10 cellular contexts compared by ENCODE assay signal in the genomic region with DNA sequence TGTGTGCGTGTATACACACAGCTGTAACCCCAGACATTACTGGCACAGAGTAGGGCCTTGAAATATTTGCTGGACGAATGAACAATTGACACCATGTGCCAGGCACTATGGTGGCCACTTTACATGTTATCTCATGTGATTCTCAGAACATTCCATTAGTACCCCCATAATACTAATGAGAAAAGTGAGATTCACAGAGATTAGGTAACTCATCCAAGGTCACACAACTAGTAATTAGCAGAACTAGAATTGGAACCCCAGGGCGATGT. TPM values are rescaled to one million over a fixed set of nuclear protein-coding genes. Genes with fewer than 3 reads are reported as not detected.
A peak's percentile ranks its signal among the peaks of the same experiment; 100 is the strongest.
DNase-seq lines count a peak whose midpoint lies in the region; ATAC-seq and TF ChIP-seq lines count a peak whose summit lies in the region.
"Had no signal": no experiment of that assay in that cellular context is flagged by ENCODE, and none has a peak within 500 bp of the region (broad histone marks: within the 10 kb centered on the region; RNA-seq: fewer than 3 reads in every experiment).

No MANE protein-coding gene starts in this region.

- H3K27me3 ChIP-seq in AG04450 (ENCODE audit: control insufficient read depth, insufficient read depth, low read length) = no peaks in the 10 kb centered on the region
- no peaks in the 10 kb centered on the region for H3K27me3 ChIP-seq in DND-41 (ENCODE audit: insufficient read depth, low read length, poor library complexity)
- no peaks in the 10 kb centered on the region for H3K27me3 ChIP-seq in mammary epithelial cell (ENCODE audit: insufficient read depth, low read length)

- no peak for ATAC-seq in DND-41 (ENCODE audit: insufficient read depth, low read depth)
- no peak for ATAC-seq in esophagus mucosa

- H2AFZ ChIP-seq in DND-41 (ENCODE audit: low read depth, low read length) = no peak overlapping the region
- H2AFZ ChIP-seq in mammary epithelial cell (ENCODE audit: low read depth, low read length) = no peak overlapping the region

- H3K4me3 ChIP-seq in AG04450 (ENCODE audit: low read depth, low read length) = 0 out of 2 replicates have a peak overlapping the region, but pooled peaks have one; percentile 18
- peak overlapping the region in 1 of 2 experiments; percentile 87; a peak in 2 of 4 replicates for H3K4me3 ChIP-seq in DND-41 (ENCODE audit: low read depth in 1 of 2, low read length in 2 of 2)
- no peak overlapping the region for H3K4me3 ChIP-seq in mammary epithelial cell (replicated peaks in 1 of 3; ENCODE audit: insufficient read depth in 1 of 3, low read depth in 2 of 3, low read length in 3 of 3)

- H3K4me1 Mint-ChIP-seq in neural crest cell = peaks cover 7% of the 10 kb centered on the region

- H3K9me3 ChIP-seq in AG04450 (ENCODE audit: control insufficient read depth, insufficient read depth, low read length) = no peaks in the 10 kb centered on the region; the same call in 1 of the 2 replicates
- no peaks in the 10 kb centered on the region for H3K9me3 ChIP-seq in DND-41 (ENCODE audit: insufficient read depth, low read length, severe bottlenecking)
- no peaks in the 10 kb centered on the region for H3K9me3 ChIP-seq in mammary epithelial cell (replicated peaks; ENCODE audit: insufficient read depth, low read length)

- peak overlapping the region; percentile 97 for H3K4me3 Mint-ChIP-seq in neural crest cell

- dilution Hi-C loops in mammary epithelial cell (cut with HindIII; ENCODE audit: low sequenced_read_pairs) = no loop called here

- WGBS in mammary epithelial cell (ENCODE audit: low coverage, missing lambda C conversion rate) = 28% methylated on average over 3 of the region's 3 CpGs

- H3K27ac Mint-ChIP-seq in neural crest cell (ENCODE audit: unreplicated experiment) = no peak overlapping the region

- CTCF ChIA-PET in AG04450 (lab: Charles Lee) (interaction anchor here (0.7 to 1.9 kb wide), 13 partner anchors 10 to 232 kb away, joined by 3 to 18 read pairs (median 7); no protein-coding TSS in a partner anchor), mammary epithelial cell (lab: Charles Lee; ENCODE audit: low non-redundant PET) (interaction anchor here (1.2 kb wide), 1 partner anchor 168 kb away, joined by 9 read pairs; no protein-coding TSS in a partner anchor)

- TF ChIP-seq CTCF in AG04450 (IDR thresholded peaks at IDR 0.05; ENCODE audit: low read depth, low read length) = no peak
- no peak for TF ChIP-seq CTCF in DND-41 (IDR thresholded peaks at IDR 0.05; ENCODE audit: borderline replicate concordance, extremely low read depth, low read length, poor library complexity, severe bottlenecking)
- TF ChIP-seq CTCF in mammary epithelial cell (conservative IDR thresholded peaks at IDR 0.05 in 1 of 2, IDR thresholded peaks at IDR 0.05 in 1 of 2; ENCODE audit: extremely low read depth in 1 of 2, insufficient read depth in 1 of 2, low read depth in 1 of 2, low read length in 2 of 2) = no peak
- no peak for TF ChIP-seq CTCF in neural crest cell (conservative IDR thresholded peaks at IDR 0.05)

- no peaks in the 10 kb centered on the region for H3K9me3 Mint-ChIP-seq in neural crest cell

- DNase-seq in AG04450 (ENCODE audit: low read depth, low spot score) (no peak), DND-41 (no peak), mammary epithelial cell (no peak), neural crest cell (ENCODE audit: low read depth, low spot score) (no peak), NCI-H2196 treated with DMSO at 0.1 percent for 48 hours (lab: John Stamatoyannopoulos, UW; ENCODE audit: unreplicated experiment) (no peak), NOMO-1 treated with dmso at 0.1 percent for 144 hours (lab: John Stamatoyannopoulos, UW; ENCODE audit: unreplicated experiment) (no peak), retina (no peak)

- H3K27ac ChIP-seq in AG04450 (ENCODE audit: low read depth, low read length) = no peak overlapping the region
- no peak overlapping the region for H3K27ac ChIP-seq in DND-41 (ENCODE audit: low read length)
- H3K27ac ChIP-seq in mammary epithelial cell (ENCODE audit: insufficient read depth, low read depth, low read length) = no peak overlapping the region

- H3K79me2 ChIP-seq in DND-41 (ENCODE audit: insufficient read depth, low read length) = peaks cover 23% of the 10 kb centered on the region
- peaks cover 16% of the 10 kb centered on the region for H3K79me2 ChIP-seq in mammary epithelial cell (ENCODE audit: insufficient read depth, low read length)

- H3K36me3 ChIP-seq in DND-41 (ENCODE audit: insufficient read depth, low read length) = no peaks in the 10 kb centered on the region
- no peaks in the 10 kb centered on the region for H3K36me3 ChIP-seq in mammary epithelial cell (ENCODE audit: insufficient read depth, low read length)

- H3K4me2 ChIP-seq in DND-41 (ENCODE audit: insufficient read depth, low read length) = peak overlapping the region; percentile 99
- H3K4me2 ChIP-seq in mammary epithelial cell (ENCODE audit: insufficient read depth, low read depth, low read length) = peak overlapping the region; percentile 100

- peak overlapping the region; percentile 9; the same call in 1 of the 2 replicates for H3K9ac ChIP-seq in DND-41 (ENCODE audit: low read depth, low read length)
- H3K9ac ChIP-seq in mammary epithelial cell (ENCODE audit: insufficient read depth, low read length) = no peak overlapping the region

- H3K4me1 ChIP-seq in DND-41 (ENCODE audit: insufficient read depth, low read length) = peaks cover 47% of the 10 kb centered on the region
- peaks cover 40% of the 10 kb centered on the region for H3K4me1 ChIP-seq in mammary epithelial cell (ENCODE audit: insufficient read depth, low read length)

- H4K20me1 ChIP-seq in DND-41 (ENCODE audit: insufficient read depth, low read length) = peaks cover 3% of the 10 kb centered on the region; the same call in 1 of the 2 replicates
- H4K20me1 ChIP-seq in mammary epithelial cell (ENCODE audit: insufficient read depth, low read length) = no peaks in the 10 kb centered on the region

- H3K36me3 Mint-ChIP-seq in neural crest cell (ENCODE audit: low read depth) = no peaks in the 10 kb centered on the region

- in situ Hi-C loops in mammary epithelial cell (cut with MboI; ENCODE audit: low sequenced_read_pairs in 2 of 2) = no loop called here

- POLR2A ChIA-PET in AG04450 (lab: Yijun Ruan, JAX) = interaction anchor here (0.5 to 1.2 kb wide), 7 partner anchors 12 to 78 kb away, joined by 3 to 5 read pairs (median 3); a partner anchor contains a TSS

- H3K27me3 Mint-ChIP-seq in neural crest cell (ENCODE audit: low read depth) = peaks cover 26% of the 10 kb centered on the region

- intact Hi-C loops in mammary epithelial cell (cut with micrococcal nuclease) = loop anchor here (1.0 to 2.0 kb wide), 4 partner anchors 25 to 231 kb away; no protein-coding TSS in a partner anchor

- no TSS peak for BruUV-seq in mammary epithelial cell (replicated peaks; lab: Mats Ljungman, UMichigan)

RNA-seq across cellular contexts. Expression of a gene that starts 2.0 kb away (rescaled TPM):
- 13.9 and 18.1 TPM in 2 replicates for polyA plus RNA-seq in AG04450 (2011; rRNA removed)
- 21.2 and 30.8 TPM in 2 replicates for polyA minus RNA-seq in AG04450 (2011; rRNA and poly(A)+ RNA removed)
- 10 to 100 TPM in 1 of 2 donors, 1 to 10 TPM in 1; 8.0 to 24.9 TPM for total RNA-seq in mammary epithelial cell
- 12.1 TPM for polyA plus RNA-seq in mammary epithelial cell
- polyA minus RNA-seq in mammary epithelial cell = 3.9 TPM
- 90.9 and 97.7 TPM in 2 replicates for total RNA-seq in neural crest cell
- 7.8 TPM for total RNA-seq in esophagus mucosa

RNA-seq across cellular contexts. Expression of a gene that starts 4.1 kb away (rescaled TPM):
- polyA plus RNA-seq in AG04450 (2011; rRNA removed) = not detected in 2 replicates
- polyA minus RNA-seq in AG04450 (2011; rRNA and poly(A)+ RNA removed) = not detected in 2 replicates
- not detected for total RNA-seq in mammary epithelial cell
- polyA plus RNA-seq in mammary epithelial cell = 0.03 TPM
- not detected for polyA minus RNA-seq in mammary epithelial cell
- 0.30 and 0.44 TPM in 2 replicates for total RNA-seq in neural crest cell
- total RNA-seq in esophagus mucosa = 1.4 TPM
- total RNA-seq: chondrocyte, progenitor cell of endocrine pancreas had no signal

RNA-seq across cellular contexts. Expression of a gene that starts 6.2 kb away (rescaled TPM):
- 50.0 and 57.9 TPM in 2 replicates for polyA plus RNA-seq in AG04450 (2011; rRNA removed)
- 62.3 and 85.7 TPM in 2 replicates for polyA minus RNA-seq in AG04450 (2011; rRNA and poly(A)+ RNA removed)
- total RNA-seq in mammary epithelial cell = 10 to 100 TPM; 48.8 to 64.4 TPM
- 88.7 TPM for polyA plus RNA-seq in mammary epithelial cell
- 115 TPM for polyA minus RNA-seq in mammary epithelial cell
- total RNA-seq in neural crest cell = 89.7 and 97.0 TPM in 2 replicates
- total RNA-seq in esophagus mucosa = 36.6 TPM

RNA-seq across cellular contexts. Expression of a gene that starts 13.1 kb away (rescaled TPM):
- polyA plus RNA-seq in AG04450 (2011; rRNA removed) = 0.57 and 0.74 TPM in 2 replicates
- 0.48 and 0.64 TPM in 2 replicates for polyA minus RNA-seq in AG04450 (2011; rRNA and poly(A)+ RNA removed)
- 10 to 100 TPM; 25.8 to 29.0 TPM for total RNA-seq in mammary epithelial cell
- polyA plus RNA-seq in mammary epithelial cell = 37.4 TPM
- 21.3 TPM for polyA minus RNA-seq in mammary epithelial cell
- total RNA-seq in neural crest cell = 3.9 and 4.5 TPM in 2 replicates
- 26.3 TPM for total RNA-seq in esophagus mucosa

RNA-seq across cellular contexts. Expression of a gene that starts 15.5 kb away (rescaled TPM):
- polyA plus RNA-seq in AG04450 (2011; rRNA removed) (8.2 and 10.7 TPM in 2 replicates), mammary epithelial cell (22.1 TPM)
- 3.9 and 4.7 TPM in 2 replicates for polyA minus RNA-seq in AG04450 (2011; rRNA and poly(A)+ RNA removed)
- total RNA-seq in mammary epithelial cell (10 to 100 TPM; 30.0 to 41.9 TPM), neural crest cell (4.5 and 5.8 TPM in 2 replicates), esophagus mucosa (23.3 TPM)
- 5.8 TPM for polyA minus RNA-seq in mammary epithelial cell
